1 cellular context compared by ENCODE assay signal in genomic region chr20:9059931-9060330, GRCh38.
TF ChIP-seq lines count a peak whose summit lies in the region.

No MANE protein-coding gene starts in this region.

TF ChIP-seq in SK-N-SH, 30 proteins besides CTCF, POLR2A, EP300 and RAD21:
- TF ChIP-seq NFIC (IDR thresholded peaks at IDR 0.05; ENCODE audit: borderline replicate concordance): peak; percentile 8; the same call in 1 of the 2 replicates
- TF ChIP-seq RXRA (IDR thresholded peaks at IDR 0.05; ENCODE audit: borderline replicate concordance, low read depth): peak; percentile 90
- TF ChIP-seq JUND (IDR thresholded peaks at IDR 0.05): peak; percentile 71
- peak; percentile 89 for TF ChIP-seq FOSL2 (IDR thresholded peaks at IDR 0.05; ENCODE audit: borderline replicate concordance, low read depth)
- 0 out of 2 replicates have a peak, but pooled peaks have one; percentile 24 for TF ChIP-seq MAX (IDR thresholded peaks at IDR 0.05; ENCODE audit: low read depth)
- TF ChIP-seq TCF12 (IDR thresholded peaks at IDR 0.05): peak; percentile 48
- TF ChIP-seq FOXJ3 (CRISPR knock-in tag; IDR thresholded peaks at IDR 0.05): no peak
- no peak for TF ChIP-seq SIN3A (IDR thresholded peaks at IDR 0.05; ENCODE audit: borderline replicate concordance, low read depth, low read length)
- no peak for TF ChIP-seq RFX5 (IDR thresholded peaks at IDR 0.05; ENCODE audit: low read length)
